Comparison of ENCODE assay signal across 22 cellular contexts in genomic region chr2:191597186-191597751, GRCh38.
A peak's percentile ranks its signal among the peaks of the same experiment; 100 is the strongest.
DNase-seq lines count a peak whose midpoint lies in the region; ATAC-seq, FAIRE-seq and TF ChIP-seq lines count a peak whose summit lies in the region.
"Had no signal": no experiment of that assay in that cellular context is flagged by ENCODE, and none has a peak within 500 bp of the region (broad histone marks: within the 10 kb centered on the region; RNA-seq: fewer than 3 reads in every experiment).

No MANE protein-coding gene starts in this region.

- H3K4me3 Mint-ChIP-seq in mesothelial cell of epicardium = no peak overlapping the region
- H3K4me3 Mint-ChIP-seq: IgD-negative memory B cell; T-helper 1 cell treated with Interleukin-12 subunit alpha and Interleukin-12 subunit beta and Interleukin-4 antibody, amounts not matched to agents 30 μg/mL and 1 μg/mL, for 36 hours had no signal

- no peaks in the 10 kb centered on the region for H3K4me1 Mint-ChIP-seq in mesothelial cell of epicardium
- H3K4me1 Mint-ChIP-seq: IgD-negative memory B cell had no signal

- DNase-seq in HTR-8/SVneo (ENCODE audit: insufficient read length, low spot score) = no peak
- DNase-seq in NCI-H146 treated with DMSO at 0.1 percent for 48 hours (lab: John Stamatoyannopoulos, UW; ENCODE audit: unreplicated experiment) = peak; percentile 2
- DNase-seq in OCI-M1 (lab: John Stamatoyannopoulos, UW) = peak; percentile 80
- peak; percentile 82 to 92 for DNase-seq in erythroblast (lab: John Stamatoyannopoulos, UW)
- no peak for DNase-seq in HCEC 1CT
- no peak for DNase-seq in mesothelial cell of epicardium (ENCODE audit: low spot score in 2 of 2, unreplicated experiment in 2 of 2)
- DNase-seq: BE2C, COR-L47, DND-41, GOT3, Karpas-422, MV-4-11, NCI-H1105 treated with DMSO at 0.1 percent for 48 hours, NCI-H1694 treated with DMSO at 0.1 percent for 48 hours, NCI-H2081 treated with DMSO at 0.1 percent for 48 hours, NCI-H82, SJCRH30 had no signal

- H3K36me3 Mint-ChIP-seq in mesothelial cell of epicardium = no peaks in the 10 kb centered on the region

- FAIRE-seq in HTR-8/SVneo (lab: Jason Lieb, UNC) = peak; percentile 48
- FAIRE-seq: GM12878 had no signal

- TF ChIP-seq POLR2A in erythroblast (IDR thresholded peaks at IDR 0.05; ENCODE audit: low read length) = no peak

- no peaks in the 10 kb centered on the region for H3K9me3 Mint-ChIP-seq in mesothelial cell of epicardium
- H3K9me3 Mint-ChIP-seq: IgD-negative memory B cell; T-helper 1 cell treated with Interleukin-12 subunit alpha and Interleukin-12 subunit beta and Interleukin-4 antibody, amounts not matched to agents 30 μg/mL and 1 μg/mL, for 36 hours had no signal

- TF ChIP-seq CTCF in mesothelial cell of epicardium (IDR thresholded peaks at IDR 0.05; ENCODE audit: unreplicated experiment) = no peak

- ATAC-seq in GM21528 (IDR thresholded peaks at IDR 0.05; ENCODE audit: low FRiP score, unreplicated experiment) = no peak
- ATAC-seq: GM12878, HCT116 had no signal

- no peak overlapping the region for H3K27ac Mint-ChIP-seq in mesothelial cell of epicardium
- H3K27ac Mint-ChIP-seq: IgD-negative memory B cell; T-helper 1 cell treated with Interleukin-12 subunit alpha and Interleukin-12 subunit beta and Interleukin-4 antibody, amounts not matched to agents 30 μg/mL and 1 μg/mL, for 36 hours had no signal

- H3K27me3 Mint-ChIP-seq in mesothelial cell of epicardium (ENCODE audit: low read depth) = no peaks in the 10 kb centered on the region

Comparison
In these comparisons a context has a peak if more than half of its experiments do, and no peak if none do; other contexts are left out.
1. DNase-seq: peak in NCI-H146 treated with DMSO at 0.1 percent for 48 hours (single experiment), OCI-M1 (single experiment) and erythroblast (2 of 2); none in HTR-8/SVneo (single experiment), HCEC 1CT (single experiment) and mesothelial cell of epicardium (0 of 2).